ENCODE assay signal across 9 cellular contexts in the genomic region with DNA sequence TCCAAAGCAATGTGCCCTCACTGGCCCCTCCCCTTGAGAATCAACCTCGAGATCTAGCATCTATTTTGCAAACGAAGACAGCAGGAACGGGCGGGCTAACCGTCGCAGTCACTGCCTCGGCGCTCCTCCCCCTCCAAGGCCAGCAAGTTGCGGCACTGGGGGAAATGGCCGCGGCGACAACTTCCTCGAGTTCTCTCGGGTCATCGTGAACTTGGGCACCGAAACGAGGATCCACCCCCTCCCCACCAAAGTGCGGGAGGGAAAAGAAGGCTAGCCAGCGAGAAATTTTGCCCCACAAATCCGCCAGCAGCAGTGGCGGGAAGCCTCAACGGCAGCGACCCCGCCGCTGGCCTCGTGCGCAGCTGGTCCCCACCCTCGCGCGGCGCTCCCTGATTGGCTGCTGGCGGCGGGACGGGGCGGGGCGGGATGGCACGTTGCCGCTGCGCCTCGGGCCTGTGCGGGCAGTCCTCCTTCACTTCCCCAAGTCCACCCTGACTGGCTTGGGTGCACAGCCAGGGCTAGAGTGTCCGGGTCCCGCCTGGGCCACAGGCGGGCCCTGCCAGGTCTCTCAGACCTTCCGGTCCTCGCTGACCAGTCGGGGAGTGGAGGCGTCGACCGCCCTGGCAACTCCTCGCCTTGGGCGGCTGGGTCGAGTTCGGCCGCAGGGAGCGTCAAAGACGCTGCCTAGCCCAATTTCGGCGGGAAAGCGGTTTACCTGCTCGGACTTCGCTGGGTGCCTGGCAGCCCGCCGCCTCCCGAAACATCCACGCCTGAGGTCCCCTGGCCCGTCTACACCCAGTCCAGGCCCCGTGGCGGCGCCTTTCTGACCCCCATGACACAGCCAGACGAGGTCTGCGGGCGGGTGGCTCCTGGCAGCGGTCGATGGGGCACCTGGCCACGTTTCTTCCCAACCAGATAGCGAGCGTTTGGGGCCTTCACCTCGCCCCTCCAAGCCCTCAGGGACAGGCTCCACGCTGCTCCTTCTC. TPM values are rescaled to one million over a fixed set of nuclear protein-coding genes. Genes with fewer than 3 reads are reported as not detected.
A peak's percentile ranks its signal among the peaks of the same experiment; 100 is the strongest.
DNase-seq lines count a peak whose midpoint lies in the region; ATAC-seq lines count a peak whose summit lies in the region.
"Had no signal": no experiment of that assay in that cellular context is flagged by ENCODE, and none has a peak within 500 bp of the region (broad histone marks: within the 10 kb centered on the region; RNA-seq: fewer than 3 reads in every experiment).

Gene BOLL (minus strand): TSS at position 364 of the 986 bp plus-strand sequence. CDS start 3,469 bp downstream, outside the sequence.

- DNase-seq in H7 (peak; percentile 25), NCI-H1436 treated with DMSO at 0.1 percent for 48 hours (lab: John Stamatoyannopoulos, UW) (no peak), AG08396 (ENCODE audit: low spot score) (no peak)
- DNase-seq in activated naive CD8-positive, alpha-beta T cell treated with anti-CD3 and anti-CD28 coated beads, Interleukin-2, amount 50 U/mL, for 24 hours: no peak
- DNase-seq in stimulated activated effector memory CD8-positive, alpha-beta T cell treated with anti-CD3 and anti-CD28 coated beads, Interleukin-12 subunit alpha, Interleukin-12 subunit beta, amount 100 ng/mL, for 72 hours (ENCODE audit: low spot score in 2 of 2): no peak
- DNase-seq: NCI-H226 had no signal

- peak within 1 kb of the TSS; percentile 33 for H3K4me3 ChIP-seq in H7 (ENCODE audit: insufficient read depth, low read depth, low read length)
- peak within 1 kb of the TSS; percentile 38; the same call in 1 of the 2 replicates for H3K4me3 ChIP-seq in iPS-18c (ENCODE audit: insufficient read depth, low read depth, low read length)

- H3K27me3 Mint-ChIP-seq in activated naive CD8-positive, alpha-beta T cell treated with anti-CD3 and anti-CD28 coated beads, Interleukin-2, amount 50 U/mL, for 24 hours: peaks cover 22% of the 10 kb centered on the region

- H3K27ac Mint-ChIP-seq in activated naive CD8-positive, alpha-beta T cell treated with anti-CD3 and anti-CD28 coated beads, Interleukin-2, amount 50 U/mL, for 24 hours: no peak within 1 kb of the TSS
- H3K27ac Mint-ChIP-seq in stimulated activated effector memory CD8-positive, alpha-beta T cell treated with anti-CD3 and anti-CD28 coated beads, Interleukin-12 subunit alpha, Interleukin-12 subunit beta, amount 100 ng/mL, for 72 hours: no peak within 1 kb of the TSS

- H3K9me3 Mint-ChIP-seq in activated naive CD8-positive, alpha-beta T cell treated with anti-CD3 and anti-CD28 coated beads, Interleukin-2, amount 50 U/mL, for 24 hours: no peaks in the 10 kb centered on the region
- H3K9me3 Mint-ChIP-seq in stimulated activated effector memory CD8-positive, alpha-beta T cell treated with anti-CD3 and anti-CD28 coated beads, Interleukin-12 subunit alpha, Interleukin-12 subunit beta, amount 100 ng/mL, for 72 hours: no peaks in the 10 kb centered on the region

- no peaks in the 10 kb centered on the region for H3K36me3 Mint-ChIP-seq in activated naive CD8-positive, alpha-beta T cell treated with anti-CD3 and anti-CD28 coated beads, Interleukin-2, amount 50 U/mL, for 24 hours (ENCODE audit: low read depth)
- H3K36me3 Mint-ChIP-seq in stimulated activated effector memory CD8-positive, alpha-beta T cell treated with anti-CD3 and anti-CD28 coated beads, Interleukin-12 subunit alpha, Interleukin-12 subunit beta, amount 100 ng/mL, for 72 hours: no peaks in the 10 kb centered on the region

- no peaks in the 10 kb centered on the region for H3K9me3 ChIP-seq in iPS-18c (ENCODE audit: control insufficient read depth, insufficient read depth, low read length)

- no peaks in the 10 kb centered on the region for H3K36me3 ChIP-seq in H7 (replicated peaks; ENCODE audit: control insufficient read depth, insufficient read depth, low read length)

- H3K4me1 Mint-ChIP-seq in activated naive CD8-positive, alpha-beta T cell treated with anti-CD3 and anti-CD28 coated beads, Interleukin-2, amount 50 U/mL, for 24 hours: peaks cover 2% of the 10 kb centered on the region
- peaks cover 7% of the 10 kb centered on the region for H3K4me1 Mint-ChIP-seq in stimulated activated effector memory CD8-positive, alpha-beta T cell treated with anti-CD3 and anti-CD28 coated beads, Interleukin-12 subunit alpha, Interleukin-12 subunit beta, amount 100 ng/mL, for 72 hours

- H3K27me3 ChIP-seq in H7 (ENCODE audit: control insufficient read depth, insufficient read depth, low read length): peaks cover 23% of the 10 kb centered on the region

- ATAC-seq in activated naive CD8-positive, alpha-beta T cell treated with anti-CD3 and anti-CD28 coated beads, Interleukin-2, amount 50 U/mL, for 24 hours: no peak
- ATAC-seq in stimulated activated effector memory CD8-positive, alpha-beta T cell treated with anti-CD3 and anti-CD28 coated beads, Interleukin-12 subunit alpha, Interleukin-12 subunit beta, amount 100 ng/mL, for 72 hours: no peak
- ATAC-seq in GM18873 (IDR thresholded peaks at IDR 0.05; ENCODE audit: low FRiP score, unreplicated experiment): no peak
- ATAC-seq in HG02870 (IDR thresholded peaks at IDR 0.05; ENCODE audit: unreplicated experiment): no peak

- peak within 1 kb of the TSS; percentile 74 for H3K4me3 Mint-ChIP-seq in activated naive CD8-positive, alpha-beta T cell treated with anti-CD3 and anti-CD28 coated beads, Interleukin-2, amount 50 U/mL, for 24 hours
- peak within 1 kb of the TSS; percentile 75 for H3K4me3 Mint-ChIP-seq in stimulated activated effector memory CD8-positive, alpha-beta T cell treated with anti-CD3 and anti-CD28 coated beads, Interleukin-12 subunit alpha, Interleukin-12 subunit beta, amount 100 ng/mL, for 72 hours

RNA-seq across cellular contexts. Expression of gene BOLL, which starts in this region (rescaled TPM):
- 0.24 TPM in 1 of 2 replicates, not detected in the other for total RNA-seq in H7 (2014; rRNA removed; shearing (Covaris generic))

Comparison
In these comparisons a context has a peak if more than half of its experiments do, and no peak if none do; other contexts are left out.
1. Peak in DNase-seq and H3K4me3 ChIP-seq in H7; RNA of the gene not detected or under 1 TPM.